13 cellular contexts compared by ENCODE assay signal in the genomic region with DNA sequence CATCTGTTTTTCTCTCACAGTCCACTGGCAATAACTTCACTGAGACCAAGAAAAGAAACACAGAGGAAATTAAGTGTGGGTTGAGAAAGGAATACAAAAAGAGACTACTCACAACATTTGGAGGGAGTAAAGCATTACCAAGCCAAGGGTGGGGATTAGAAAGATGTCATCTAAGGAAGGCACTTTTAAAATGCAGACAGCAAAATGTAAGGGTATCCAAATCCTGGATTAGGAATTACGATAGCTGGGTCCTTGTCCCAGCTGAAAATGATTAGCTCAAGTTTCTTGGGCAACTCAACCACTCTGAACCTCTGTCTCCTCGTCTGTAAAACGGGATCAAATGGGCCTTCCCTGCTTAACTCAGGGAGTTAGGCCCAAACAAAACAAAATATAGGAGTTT. TPM values are rescaled to one million over a fixed set of nuclear protein-coding genes. Genes with fewer than 3 reads are reported as not detected.
DNase-seq lines count a peak whose midpoint lies in the region; ATAC-seq, FAIRE-seq and TF ChIP-seq lines count a peak whose summit lies in the region.
"Had no signal": no experiment of that assay in that cellular context is flagged by ENCODE, and none has a peak within 500 bp of the region (broad histone marks: within the 10 kb centered on the region; RNA-seq: fewer than 3 reads in every experiment).

No MANE protein-coding gene starts in this region.

- in situ Hi-C loops in G401 (cut with HindIII; ENCODE audit: low sequenced_read_pairs): no loop called here

- FAIRE-seq in kidney (lab: Jason Lieb, UNC): no peak

- H3K4me1 ChIP-seq in kidney (ENCODE audit: control insufficient read depth in 1 of 2, insufficient read depth in 1 of 2, low read depth in 1 of 2, low read length in 2 of 2) (peaks cover 16 to 24% of the 10 kb centered on the region in 2 donors), subcutaneous abdominal adipose tissue (ENCODE audit: control insufficient read depth in 5 of 5, insufficient read depth in 5 of 5, low read length in 5 of 5) (peaks cover 18 to 52% (median 48%) of the 10 kb centered on the region in 5 donors), foreskin keratinocyte (peaks cover 3% of the 10 kb centered on the region)

- H3K9me3 Mint-ChIP-seq in activated T-cell treated with anti-CD3 and anti-CD28 coated beads, Interleukin-2, amount 50 U/mL, for 24 hours: no peaks in the 10 kb centered on the region
- H3K9me3 Mint-ChIP-seq in activated T-helper 17 cell treated with anti-CD3 and anti-CD28 coated beads, Interleukin-2, amount 50 U/mL, for 72 hours: no peaks in the 10 kb centered on the region

- TF ChIP-seq CTCF in kidney (IDR thresholded peaks at IDR 0.05; ENCODE audit: borderline replicate concordance, extremely low read depth, insufficient read depth) (no peak), foreskin keratinocyte (conservative IDR thresholded peaks at IDR 0.05) (no peak)

- H3K27me3 Mint-ChIP-seq in activated T-cell treated with anti-CD3 and anti-CD28 coated beads, Interleukin-2, amount 50 U/mL, for 24 hours: no peaks in the 10 kb centered on the region
- H3K27me3 Mint-ChIP-seq in activated T-helper 17 cell treated with anti-CD3 and anti-CD28 coated beads, Interleukin-2, amount 50 U/mL, for 72 hours: no peaks in the 10 kb centered on the region

- H3K9me3 ChIP-seq in kidney (ENCODE audit: control insufficient read depth in 1 of 2, low read length in 2 of 2): no peaks in the 10 kb centered on the region
- no peaks in the 10 kb centered on the region for H3K9me3 ChIP-seq in subcutaneous abdominal adipose tissue (ENCODE audit: control insufficient read depth in 5 of 5, low read length in 5 of 5)
- H3K9me3 ChIP-seq: BE2C had no signal

- H3K36me3 Mint-ChIP-seq in activated T-cell treated with anti-CD3 and anti-CD28 coated beads, Interleukin-2, amount 50 U/mL, for 24 hours (ENCODE audit: low read depth): peaks cover 64% of the 10 kb centered on the region
- H3K36me3 Mint-ChIP-seq in activated T-helper 17 cell treated with anti-CD3 and anti-CD28 coated beads, Interleukin-2, amount 50 U/mL, for 72 hours (ENCODE audit: low read depth): peaks cover 61% of the 10 kb centered on the region

- peaks cover 54% of the 10 kb centered on the region for H3K4me1 Mint-ChIP-seq in activated T-cell treated with anti-CD3 and anti-CD28 coated beads, Interleukin-2, amount 50 U/mL, for 24 hours (ENCODE audit: low read depth)
- peaks cover 36% of the 10 kb centered on the region for H3K4me1 Mint-ChIP-seq in activated T-helper 17 cell treated with anti-CD3 and anti-CD28 coated beads, Interleukin-2, amount 50 U/mL, for 72 hours

- H3K36me3 ChIP-seq in kidney (ENCODE audit: control insufficient read depth in 1 of 2, insufficient read depth in 2 of 2, low read length in 2 of 2) (peaks cover 13 to 28% of the 10 kb centered on the region in 2 donors), subcutaneous abdominal adipose tissue (ENCODE audit: control insufficient read depth in 5 of 5, insufficient read depth in 5 of 5, low read length in 5 of 5) (peaks cover 0 to 35% (median 29%) of the 10 kb centered on the region in 5 donors)

- no peak overlapping the region for H3K4me3 ChIP-seq in kidney (ENCODE audit: low read length in 2 of 2)
- peak overlapping the region in 1 of 5 donors; percentile 84 for H3K4me3 ChIP-seq in subcutaneous abdominal adipose tissue (ENCODE audit: low read depth in 1 of 5, low read length in 5 of 5)

- ATAC-seq in activated T-helper 17 cell treated with anti-CD3 and anti-CD28 coated beads, Interleukin-2, amount 50 U/mL, for 72 hours (replicated peaks): no peak
- ATAC-seq in esophagus mucosa (no peak), foreskin keratinocyte (no peak)

- peak overlapping the region; percentile 98 for H3K27ac Mint-ChIP-seq in activated T-cell treated with anti-CD3 and anti-CD28 coated beads, Interleukin-2, amount 50 U/mL, for 24 hours
- peak overlapping the region; percentile 97 for H3K27ac Mint-ChIP-seq in activated T-helper 17 cell treated with anti-CD3 and anti-CD28 coated beads, Interleukin-2, amount 50 U/mL, for 72 hours

- no peak overlapping the region for H3K27ac ChIP-seq in kidney (ENCODE audit: low read depth in 2 of 2, low read length in 2 of 2)
- peak overlapping the region; percentile 93 for H3K27ac ChIP-seq in subcutaneous abdominal adipose tissue (ENCODE audit: low read depth, low read length)
- no peak overlapping the region for H3K27ac ChIP-seq in foreskin keratinocyte

- H3K9ac ChIP-seq in kidney (ENCODE audit: low read length in 2 of 2): peak overlapping the region; percentile 45 to 79
- peak overlapping the region; percentile 74 to 100 (median 84) for H3K9ac ChIP-seq in subcutaneous abdominal adipose tissue (ENCODE audit: low read length in 5 of 5)

- H3K27me3 ChIP-seq in subcutaneous abdominal adipose tissue (ENCODE audit: control insufficient read depth in 5 of 5, insufficient read depth in 4 of 5, low read length in 5 of 5) (no peaks in the 10 kb centered on the region), foreskin keratinocyte (no peaks in the 10 kb centered on the region)
- H3K27me3 ChIP-seq: BE2C had no signal

- intact Hi-C loops in kidney (cut with DNase I): no loop called here

- no peak for DNase-seq in activated T-cell treated with anti-CD3 and anti-CD28 coated beads, Interleukin-2, amount 50 U/mL, for 24 hours
- DNase-seq in activated T-cell treated with anti-CD3 and anti-CD28 coated beads, Interleukin-2, amount 50 U/mL, for 48 hours: no peak
- DNase-seq in kidney: no peak
- DNase-seq in foreskin keratinocyte: no peak
- DNase-seq in G401 (ENCODE audit: low spot score): no peak
- DNase-seq: activated CD4-positive, alpha-beta T cell treated with anti-CD3 and anti-CD28 coated beads for 1 hour; BE2C; NCI-H2171 treated with DMSO at 0.1 percent for 48 hours had no signal

- H3K4me3 Mint-ChIP-seq in activated T-cell treated with anti-CD3 and anti-CD28 coated beads, Interleukin-2, amount 50 U/mL, for 24 hours: peak overlapping the region; percentile 92
- peak overlapping the region; percentile 87 for H3K4me3 Mint-ChIP-seq in activated T-helper 17 cell treated with anti-CD3 and anti-CD28 coated beads, Interleukin-2, amount 50 U/mL, for 72 hours

RNA-seq across cellular contexts. Expression of gene LEMD2, which starts 2.2 kb away (rescaled TPM):
- 10 to 100 TPM; 51.0 to 54.3 TPM for total RNA-seq in activated T-helper 17 cell treated with anti-CD3 and anti-CD28 coated beads, Interleukin-2, amount 50 U/mL, for 72 hours
- total RNA-seq in kidney (57.1 TPM), esophagus mucosa (36.4 TPM), foreskin keratinocyte (54.2 and 56.5 TPM in 2 replicates)
- polyA plus RNA-seq in kidney (ENCODE audit: insufficient read depth, low read depth, low replicate concordance) (36.4 TPM), foreskin keratinocyte (51.7 and 53.6 TPM in 2 replicates)
- 65.1 and 66.7 TPM in 2 replicates for total RNA-seq in G401 (2014; rRNA removed; shearing (Covaris generic))

RNA-seq across cellular contexts. Expression of gene MLN, which starts 17.1 kb away (rescaled TPM):
- not detected for total RNA-seq in activated T-helper 17 cell treated with anti-CD3 and anti-CD28 coated beads, Interleukin-2, amount 50 U/mL, for 72 hours
- total RNA-seq in kidney (not detected), esophagus mucosa (not detected), foreskin keratinocyte (not detected in 2 replicates)
- polyA plus RNA-seq in kidney (ENCODE audit: insufficient read depth, low read depth, low replicate concordance) (not detected), foreskin keratinocyte (not detected in 2 replicates)
- total RNA-seq in G401 (2014; rRNA removed; shearing (Covaris generic)): 2.5 TPM in 1 of 2 replicates, not detected in the other
- total RNA-seq: chondrocyte, ureter had no signal

RNA-seq across cellular contexts. Expression of gene IP6K3, which starts 40.0 kb away (rescaled TPM):
- total RNA-seq in activated T-helper 17 cell treated with anti-CD3 and anti-CD28 coated beads, Interleukin-2, amount 50 U/mL, for 72 hours: not detected
- total RNA-seq in kidney (0.47 TPM), esophagus mucosa (0.08 TPM), foreskin keratinocyte (not detected in 2 replicates)
- polyA plus RNA-seq in kidney (ENCODE audit: insufficient read depth, low read depth, low replicate concordance) (4.0 TPM), foreskin keratinocyte (not detected in 2 replicates)
- total RNA-seq in G401 (2014; rRNA removed; shearing (Covaris generic)): 42.6 and 51.1 TPM in 2 replicates

Comparison
In these comparisons a context has a peak if more than half of its experiments do, and no peak if none do; other contexts are left out.
1. RNA of gene IP6K3, which starts 40.0 kb away (total RNA-seq): 42.6 to 51.1 TPM in G401; 0.47 TPM in kidney (single experiment), 0.08 TPM in esophagus mucosa (single experiment), not detected in activated T-helper 17 cell treated with anti-CD3 and anti-CD28 coated beads, Interleukin-2, amount 50 U/mL, for 72 hours and not detected in foreskin keratinocyte; every median in the first group is over 10 times any median in the second.